In genomic region chr9:134785325-134786108, GRCh38 we compare ENCODE assay signal across 21 cellular contexts.
DNase-seq lines count a peak whose midpoint lies in the region; ATAC-seq and TF ChIP-seq lines count a peak whose summit lies in the region.
"Had no signal": no experiment of that assay in that cellular context is flagged by ENCODE, and none has a peak within 500 bp of the region (broad histone marks: within the 10 kb centered on the region; RNA-seq: fewer than 3 reads in every experiment).

No MANE protein-coding gene starts in this region.

- no peak for TF ChIP-seq CTCF in SK-N-SH (IDR thresholded peaks at IDR 0.05)
- no peak for TF ChIP-seq CTCF in esophagus muscularis mucosa (IDR thresholded peaks at IDR 0.05)
- TF ChIP-seq CTCF in right lobe of liver (IDR thresholded peaks at IDR 0.05) = no peak
- TF ChIP-seq CTCF in upper lobe of right lung (IDR thresholded peaks at IDR 0.05) = no peak

- no peak overlapping the region for H2AFZ ChIP-seq in SK-N-SH (ENCODE audit: low read depth)
- H2AFZ ChIP-seq: PC-9 had no signal

- no peak overlapping the region for H3K27ac ChIP-seq in SK-N-SH (ENCODE audit: low read depth in 2 of 2, low read length in 1 of 2)
- H3K27ac ChIP-seq in esophagus muscularis mucosa (replicated peaks in 1 of 4) = peak overlapping the region in 3 of 4 donors; percentile 1 to 52 (median 11)
- H3K27ac ChIP-seq in right lobe of liver = no peak overlapping the region
- no peak overlapping the region for H3K27ac ChIP-seq in upper lobe of right lung
- H3K27ac ChIP-seq: ascending aorta, PC-9 had no signal

- 78% methylated on average over 11 of the region's 23 CpGs for WGBS in SK-N-SH (ENCODE audit: low lambda C conversion rate)
- 67% methylated on average over 19 of the region's 23 CpGs for WGBS in esophagus muscularis mucosa
- 46% methylated on average over 8 of the region's 23 CpGs for WGBS in right lobe of liver (ENCODE audit: insufficient coverage, low coverage, low lambda C conversion rate, missing lambda C conversion rate)

- no peaks in the 10 kb centered on the region for H3K9me3 ChIP-seq in SK-N-SH
- H3K9me3 ChIP-seq in esophagus muscularis mucosa = no peaks in the 10 kb centered on the region
- no peaks in the 10 kb centered on the region for H3K9me3 ChIP-seq in right lobe of liver
- no peaks in the 10 kb centered on the region for H3K9me3 ChIP-seq in upper lobe of right lung
- H3K9me3 ChIP-seq: ascending aorta, Caco-2, HAP-1, MG63 had no signal

- peak; percentile 48 for DNase-seq in SK-N-SH
- no peak for DNase-seq in esophagus muscularis mucosa (ENCODE audit: extremely low spot score)
- no peak for DNase-seq in right lobe of liver
- no peak for DNase-seq in upper lobe of right lung
- no peak for DNase-seq in inferior parietal cortex (ENCODE audit: extremely low spot score)
- DNase-seq in activated T-cell treated with anti-CD3 and anti-CD28 coated beads, Interleukin-2, amount 50 U/mL, for 48 hours = no peak
- DNase-seq: 8988T; activated CD4-positive, alpha-beta memory T cell treated with anti-CD3 and anti-CD28 coated beads, Interleukin-2, amount 10 ng/mL, durations not matched to agents 7 days and 5 days; activated CD4-positive, CD25-positive, alpha-beta regulatory T cell; activated naive CD4-positive, alpha-beta T cell treated with anti-CD3 and anti-CD28 coated beads, Interleukin-2, amount 10 ng/mL, durations not matched to agents 7 days and 5 days; Caco-2; EL; mammary epithelial cell; MG63; naive B cell; PC-9; stimulated activated CD4-positive, alpha-beta T cell treated with anti-CD3 and anti-CD28 coated beads, Interleukin-2, amount 100 ng/mL, for 48 hours had no signal

- ATAC-seq in SK-N-SH treated with all-trans-retinoic acid at 6 μM for 48 hours = no peak; the same call in 2 of the 3 replicates
- ATAC-seq in right lobe of liver = peak; percentile 35 to 55 (median 46)
- peak; percentile 5 for ATAC-seq in upper lobe of right lung
- no peak for ATAC-seq in HG03571 (IDR thresholded peaks at IDR 0.05; ENCODE audit: unreplicated experiment)

- POLR2A ChIA-PET in SK-N-SH (lab: Yijun Ruan, JAX) = no interaction called here

- TF ChIP-seq RAD21 in SK-N-SH (IDR thresholded peaks at IDR 0.05; ENCODE audit: low read length) = no peak

- H3K36me3 ChIP-seq in SK-N-SH (replicated peaks in 1 of 2; ENCODE audit: control insufficient read depth in 1 of 2, insufficient read depth in 2 of 2, low read length in 1 of 2) = peaks cover 38 to 71% of the 10 kb centered on the region in 2 experiments
- peaks cover 4 to 72% (median 28%) of the 10 kb centered on the region in 4 donors for H3K36me3 ChIP-seq in esophagus muscularis mucosa
- H3K36me3 ChIP-seq in right lobe of liver = no peaks in the 10 kb centered on the region
- H3K36me3 ChIP-seq in upper lobe of right lung = no peaks in the 10 kb centered on the region
- H3K36me3 ChIP-seq: HAP-1 had no signal

- intact Hi-C loops in esophagus muscularis mucosa (cut with DNase I) (no loop called here), right lobe of liver (cut with DNase I) (no loop called here), upper lobe of right lung (cut with DNase I) (no loop called here)

- CTCF ChIA-PET in SK-N-SH (lab: Yijun Ruan, JAX) = no interaction called here

- no peak overlapping the region for H3K4me2 ChIP-seq in SK-N-SH
- H3K4me2 ChIP-seq: PC-9 had no signal

- no peak overlapping the region for H3K4me3 ChIP-seq in SK-N-SH (ENCODE audit: low read depth in 2 of 2, low read length in 1 of 2)
- no peak overlapping the region for H3K4me3 ChIP-seq in esophagus muscularis mucosa
- H3K4me3 ChIP-seq in right lobe of liver = no peak overlapping the region
- no peak overlapping the region for H3K4me3 ChIP-seq in upper lobe of right lung
- H3K4me3 ChIP-seq: ascending aorta, HAP-1, MG63, PC-9 had no signal

- TF ChIP-seq EP300 in SK-N-SH (IDR thresholded peaks at IDR 0.05; ENCODE audit: borderline replicate concordance in 1 of 2, low read depth in 1 of 2, low read length in 1 of 2) = no peak
- no peak for TF ChIP-seq EP300 in esophagus muscularis mucosa (IDR thresholded peaks at IDR 0.05)

- H3K9ac ChIP-seq in SK-N-SH = no peak overlapping the region

- H3K4me1 ChIP-seq in SK-N-SH (ENCODE audit: control insufficient read depth in 1 of 2, insufficient read depth in 2 of 2, low read depth in 1 of 2, low read length in 1 of 2) = no peaks in the 10 kb centered on the region; a peak in 1 of 4 replicates
- peaks cover 16 to 49% (median 47%) of the 10 kb centered on the region in 4 donors for H3K4me1 ChIP-seq in esophagus muscularis mucosa
- no peaks in the 10 kb centered on the region for H3K4me1 ChIP-seq in right lobe of liver
- H3K4me1 ChIP-seq in upper lobe of right lung = peaks cover 9% of the 10 kb centered on the region
- H3K4me1 ChIP-seq: ascending aorta, Caco-2, HAP-1 had no signal

- H3F3A ChIP-seq in SK-N-SH (replicated peaks; ENCODE audit: insufficient read depth) = peaks cover 25% of the 10 kb centered on the region

- no peaks in the 10 kb centered on the region for H3K9me2 ChIP-seq in SK-N-SH

- H3K27me3 ChIP-seq in SK-N-SH (ENCODE audit: insufficient read depth) (no peaks in the 10 kb centered on the region), esophagus muscularis mucosa (no peaks in the 10 kb centered on the region), right lobe of liver (no peaks in the 10 kb centered on the region), upper lobe of right lung (no peaks in the 10 kb centered on the region)
- H3K27me3 ChIP-seq: ascending aorta, MG63 had no signal

- H4K20me1 ChIP-seq in SK-N-SH (ENCODE audit: insufficient read depth) = peaks cover 19% of the 10 kb centered on the region; the same call in 1 of the 2 replicates

- peaks cover 4% of the 10 kb centered on the region; the same call in 1 of the 2 replicates for H3K79me2 ChIP-seq in SK-N-SH (ENCODE audit: insufficient read depth)

- TF ChIP-seq POLR2A in esophagus muscularis mucosa (IDR thresholded peaks at IDR 0.05; ENCODE audit: low read depth) = no peak
- TF ChIP-seq POLR2A in right lobe of liver (IDR thresholded peaks at IDR 0.05) = no peak

TF ChIP-seq in SK-N-SH, 30 proteins besides CTCF, POLR2A, EP300 and RAD21 (continues in another document):
- TF ChIP-seq FOXM1 (IDR thresholded peaks at IDR 0.05; ENCODE audit: low read depth) (no peak), FOSL2 (IDR thresholded peaks at IDR 0.05; ENCODE audit: borderline replicate concordance, low read depth) (no peak), MEF2A (IDR thresholded peaks at IDR 0.05; ENCODE audit: borderline replicate concordance, low read depth) (no peak), GATA2 (CRISPR knock-in tag; IDR thresholded peaks at IDR 0.05) (no peak), JUND (IDR thresholded peaks at IDR 0.05) (no peak), USF2 (IDR thresholded peaks at IDR 0.05; ENCODE audit: borderline replicate concordance, low read depth, low read length) (no peak), CHD2 (IDR thresholded peaks at IDR 0.05; ENCODE audit: low read length, partially characterized antibody) (no peak), MXI1 (IDR thresholded peaks at IDR 0.05; ENCODE audit: low read depth, low read length) (no peak), TEAD4 (IDR thresholded peaks at IDR 0.05; ENCODE audit: borderline replicate concordance, insufficient read depth) (no peak), PBX3 (IDR thresholded peaks at IDR 0.05) (no peak)

TF ChIP-seq in SK-N-SH treated with all-trans-retinoic acid at 6 μM for 48 hours, 23 proteins besides CTCF, POLR2A, EP300 and RAD21:
- TF ChIP-seq ZNF70 (CRISPR knock-in tag; IDR thresholded peaks at IDR 0.05) (no peak), ARNTL (CRISPR knock-in tag; IDR thresholded peaks at IDR 0.05; ENCODE audit: borderline replicate concordance, low read depth) (no peak), RARB (CRISPR knock-in tag; IDR thresholded peaks at IDR 0.05) (no peak), ESRRG (CRISPR knock-in tag; IDR thresholded peaks at IDR 0.05) (no peak), ZFP3 (CRISPR knock-in tag; IDR thresholded peaks at IDR 0.05) (no peak), GLIS3 (CRISPR knock-in tag; IDR thresholded peaks at IDR 0.05) (no peak), OSR1 (CRISPR knock-in tag; IDR thresholded peaks at IDR 0.05) (no peak), POU6F1 (CRISPR knock-in tag; IDR thresholded peaks at IDR 0.05; ENCODE audit: borderline replicate concordance, low read depth) (no peak), SNAI2 (CRISPR knock-in tag; IDR thresholded peaks at IDR 0.05) (no peak), ZFP30 (CRISPR knock-in tag; IDR thresholded peaks at IDR 0.05) (no peak), CSDC2 (CRISPR knock-in tag; IDR thresholded peaks at IDR 0.05) (no peak)
TF ChIP-seq in SK-N-SH treated with all-trans-retinoic acid at 6 μM for 48 hours: peak in this region for 0.

Comparison
In these comparisons a context has a peak if more than half of its experiments do, and no peak if none do; other contexts are left out.
1. H3K27ac ChIP-seq: peak in esophagus muscularis mucosa (3 of 4); none in SK-N-SH (0 of 2), right lobe of liver (0 of 3) and upper lobe of right lung (single experiment).
2. ATAC-seq: peak in right lobe of liver (4 of 4) and upper lobe of right lung (single experiment); none in SK-N-SH treated with all-trans-retinoic acid at 6 μM for 48 hours (single experiment) and HG03571 (single experiment).